Comparison of ENCODE assay signal across 8 cellular contexts in the genomic region with DNA sequence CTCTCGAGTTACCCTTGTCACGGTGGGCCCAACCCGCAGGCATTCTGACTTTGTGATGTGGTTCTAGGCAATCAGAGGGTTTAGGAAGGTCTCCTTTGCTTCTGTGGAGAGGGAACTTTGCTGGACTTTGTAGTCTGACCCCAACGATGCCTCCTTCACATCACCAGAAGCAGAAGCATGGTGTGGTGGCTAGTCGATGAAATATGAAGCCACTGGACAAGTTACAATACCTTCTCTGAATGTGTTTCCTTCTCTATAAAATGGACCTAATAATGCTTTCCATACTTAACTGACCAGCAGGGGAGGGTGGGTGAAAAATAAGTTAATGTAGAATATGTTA. TPM values are rescaled to one million over a fixed set of nuclear protein-coding genes. Genes with fewer than 3 reads are reported as not detected.
A peak's percentile ranks its signal among the peaks of the same experiment; 100 is the strongest.
DNase-seq lines count a peak whose midpoint lies in the region; ATAC-seq and TF ChIP-seq lines count a peak whose summit lies in the region.

No MANE protein-coding gene starts in this region.

- H2AFZ ChIP-seq in mammary epithelial cell (ENCODE audit: low read depth, low read length), result peak overlapping the region; percentile 95

- peaks cover 48% of the 10 kb centered on the region for H3K4me1 Mint-ChIP-seq in activated T-cell treated with anti-CD3 and anti-CD28 coated beads, Interleukin-2, amount 50 U/mL, for 24 hours (ENCODE audit: low read depth)

- CTCF ChIA-PET in mammary epithelial cell (lab: Charles Lee; ENCODE audit: low non-redundant PET), result no interaction called here

- H3K4me3 ChIP-seq in mammary epithelial cell (replicated peaks in 1 of 3; ENCODE audit: insufficient read depth in 1 of 3, low read depth in 2 of 3, low read length in 3 of 3), result peak overlapping the region; percentile 61 to 79 (median 75)
- H3K4me3 ChIP-seq in upper lobe of left lung, result peak overlapping the region; percentile 61 to 89 (median 80)

- dilution Hi-C loops in mammary epithelial cell (cut with HindIII; ENCODE audit: low sequenced_read_pairs), result no loop called here

- H3K27ac Mint-ChIP-seq in activated T-cell treated with anti-CD3 and anti-CD28 coated beads, Interleukin-2, amount 50 U/mL, for 24 hours, result peak overlapping the region; percentile 94

- no peak overlapping the region for H3K27ac ChIP-seq in mammary epithelial cell (ENCODE audit: insufficient read depth, low read depth, low read length)
- H3K27ac ChIP-seq in upper lobe of left lung, result peak overlapping the region; percentile 36 to 74 (median 56)
- H3K27ac ChIP-seq in substantia nigra (ENCODE audit: low read depth, low read length, poor library complexity, severe bottlenecking), result no peak overlapping the region

- H3K79me2 ChIP-seq in mammary epithelial cell (ENCODE audit: insufficient read depth, low read length), result no peaks in the 10 kb centered on the region

- H3K36me3 ChIP-seq in mammary epithelial cell (ENCODE audit: insufficient read depth, low read length) (no peaks in the 10 kb centered on the region), upper lobe of left lung (no peaks in the 10 kb centered on the region)

- intact Hi-C loops in mammary epithelial cell (cut with micrococcal nuclease), result no loop called here

- TF ChIP-seq CTCF in mammary epithelial cell (conservative IDR thresholded peaks at IDR 0.05 in 1 of 2, IDR thresholded peaks at IDR 0.05 in 1 of 2; ENCODE audit: extremely low read depth in 1 of 2, insufficient read depth in 1 of 2, low read depth in 1 of 2, low read length in 2 of 2), result no peak
- TF ChIP-seq CTCF in upper lobe of left lung (IDR thresholded peaks at IDR 0.05), result no peak

- no peaks in the 10 kb centered on the region for H3K27me3 Mint-ChIP-seq in activated T-cell treated with anti-CD3 and anti-CD28 coated beads, Interleukin-2, amount 50 U/mL, for 24 hours

- 0% methylated on average over 5 of the region's 5 CpGs for WGBS in mammary epithelial cell (ENCODE audit: low coverage, missing lambda C conversion rate)
- 13 to 16% methylated on average over 2 to 5 of the region's 5 CpGs for WGBS in upper lobe of left lung, 2 donors

- ATAC-seq in upper lobe of left lung (ENCODE audit: low FRiP score in 2 of 2) (peak; percentile 20 to 52), GM21423 (IDR thresholded peaks at IDR 0.05; ENCODE audit: unreplicated experiment) (no peak)

- no peak for DNase-seq in activated T-cell treated with anti-CD3 and anti-CD28 coated beads, Interleukin-2, amount 50 U/mL, for 24 hours
- DNase-seq in activated T-cell treated with anti-CD3 and anti-CD28 coated beads, Interleukin-2, amount 50 U/mL, for 1 hour, result no peak
- DNase-seq in mammary epithelial cell (no peak), medulla oblongata (ENCODE audit: extremely low spot score) (peak; percentile 5), upper lobe of left lung (no peak), substantia nigra (lab: John Stamatoyannopoulos, UW) (no peak), SK-N-DZ (ENCODE audit: low spot score) (no peak)

- H3K27me3 ChIP-seq in mammary epithelial cell (ENCODE audit: insufficient read depth, low read length) (no peaks in the 10 kb centered on the region), upper lobe of left lung (no peaks in the 10 kb centered on the region)

- in situ Hi-C loops in mammary epithelial cell (cut with MboI; ENCODE audit: low sequenced_read_pairs in 2 of 2), result no loop called here

- H3K4me3 Mint-ChIP-seq in activated T-cell treated with anti-CD3 and anti-CD28 coated beads, Interleukin-2, amount 50 U/mL, for 24 hours, result peak overlapping the region; percentile 95

- H3K4me2 ChIP-seq in mammary epithelial cell (ENCODE audit: insufficient read depth, low read depth, low read length), result peak overlapping the region; percentile 80

- no peak for TF ChIP-seq EP300 in upper lobe of left lung (IDR thresholded peaks at IDR 0.05)

- H3K9me3 ChIP-seq in mammary epithelial cell (replicated peaks; ENCODE audit: insufficient read depth, low read length) (no peaks in the 10 kb centered on the region), upper lobe of left lung (no peaks in the 10 kb centered on the region)

- H4K20me1 ChIP-seq in mammary epithelial cell (ENCODE audit: insufficient read depth, low read length), result no peaks in the 10 kb centered on the region

- peaks cover 9% of the 10 kb centered on the region for H3K9me3 Mint-ChIP-seq in activated T-cell treated with anti-CD3 and anti-CD28 coated beads, Interleukin-2, amount 50 U/mL, for 24 hours

- no peaks in the 10 kb centered on the region for H3K4me1 ChIP-seq in mammary epithelial cell (ENCODE audit: insufficient read depth, low read length)
- peaks cover 0 to 9% (median 9%) of the 10 kb centered on the region in 4 donors for H3K4me1 ChIP-seq in upper lobe of left lung

- no peak for TF ChIP-seq POLR2A in upper lobe of left lung (IDR thresholded peaks at IDR 0.05)

- H3K36me3 Mint-ChIP-seq in activated T-cell treated with anti-CD3 and anti-CD28 coated beads, Interleukin-2, amount 50 U/mL, for 24 hours (ENCODE audit: low read depth), result peaks cover 13% of the 10 kb centered on the region

- BruUV-seq in mammary epithelial cell (replicated peaks; lab: Mats Ljungman, UMichigan), result no TSS peak

- H3K9ac ChIP-seq in mammary epithelial cell (ENCODE audit: insufficient read depth, low read length), result peak overlapping the region; percentile 18

RNA-seq across cellular contexts. Expression of a gene that starts 0.6 kb away (rescaled TPM):
- 1 to 10 TPM; 1.6 to 3.5 TPM for total RNA-seq in mammary epithelial cell
- 0.99 TPM for polyA plus RNA-seq in mammary epithelial cell
- polyA minus RNA-seq in mammary epithelial cell, result 0.26 TPM
- 10 to 100 TPM in 3 of 6 donors, 1 to 10 TPM in 3; 6.6 to 95.3 (median 13.9) TPM for total RNA-seq in upper lobe of left lung
- 0.35 and 1.4 TPM in 2 replicates for polyA plus RNA-seq in SK-N-DZ (2014; cell fraction: cytosol; rRNA removed)
- 8.4 and 13.5 TPM in 2 replicates for polyA plus RNA-seq in SK-N-DZ (2014; cell fraction: nucleus; rRNA removed)

Comparison
In these comparisons a context has a peak if more than half of its experiments do, and no peak if none do; other contexts are left out.
1. H3K27ac ChIP-seq: peak in upper lobe of left lung (4 of 4); none in mammary epithelial cell (single experiment) and substantia nigra (single experiment).